In the genomic region with DNA sequence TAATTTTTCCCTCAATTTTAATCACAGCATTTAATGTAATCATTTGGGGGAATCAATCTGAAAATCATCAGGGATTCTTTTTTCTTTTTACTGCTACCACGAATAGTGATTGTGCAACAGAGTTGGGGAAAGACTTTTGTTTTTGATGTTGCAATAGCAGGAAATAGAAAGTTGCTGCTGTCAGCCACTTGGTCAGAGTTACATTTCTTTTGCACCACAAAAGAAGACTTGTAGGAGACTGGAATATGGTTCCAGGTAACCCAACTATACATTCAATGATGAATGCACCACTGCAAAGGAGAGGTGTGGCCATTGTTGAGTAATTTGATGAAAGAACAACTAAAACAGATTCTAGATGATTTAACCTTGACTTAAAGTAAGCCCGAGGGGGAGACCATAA, we compare ENCODE assay signal across 12 cellular contexts. TPM values are rescaled to one million over a fixed set of nuclear protein-coding genes. Genes with fewer than 3 reads are reported as not detected.
DNase-seq lines count a peak whose midpoint lies in the region; ATAC-seq and TF ChIP-seq lines count a peak whose summit lies in the region.
"Had no signal": no experiment of that assay in that cellular context is flagged by ENCODE, and none has a peak within 500 bp of the region (broad histone marks: within the 10 kb centered on the region; RNA-seq: fewer than 3 reads in every experiment).

No MANE protein-coding gene starts in this region.

- no peak overlapping the region for H2BK120ac ChIP-seq in mesendoderm (ENCODE audit: low read depth, low read length)

- TF ChIP-seq CTCF in AG10803 (conservative IDR thresholded peaks at IDR 0.05; ENCODE audit: low read length), result no peak
- no peak for TF ChIP-seq CTCF in hepatocyte (IDR thresholded peaks at IDR 0.05; ENCODE audit: poor library complexity)

- H3K9me3 ChIP-seq in hepatocyte (ENCODE audit: low read depth), result no peaks in the 10 kb centered on the region
- H3K9me3 ChIP-seq: esophagus squamous epithelium, lower lobe of right lung, psoas muscle had no signal

- no peak overlapping the region for H4K5ac ChIP-seq in mesendoderm (ENCODE audit: low read length)

- H2BK5ac ChIP-seq in mesendoderm (ENCODE audit: low read length), result no peak overlapping the region

- DNase-seq in AG10803 (ENCODE audit: low read depth) (peak; percentile 74), HuH-7 (ENCODE audit: low spot score) (peak; percentile 30), amniotic epithelial cell (ENCODE audit: low read depth) (peak; percentile 75), hepatocyte (ENCODE audit: low spot score) (peak; percentile 17), mesendoderm (no peak)
- no peak for DNase-seq in activated effector memory CD4-positive, alpha-beta T cell treated with anti-CD3 and anti-CD28 coated beads, Interleukin-2, amount 50 U/mL, for 16 hours
- DNase-seq: esophagus squamous epithelium, lower lobe of right lung, NCI-H526 treated with DMSO at 0.1 percent for 48 hours, psoas muscle had no signal

- H3K4ac ChIP-seq in mesendoderm (ENCODE audit: low read depth, low read length), result no peak overlapping the region

- H3K27me3 ChIP-seq in hepatocyte (no peaks in the 10 kb centered on the region), mesendoderm (ENCODE audit: insufficient read depth, low read length, poor library complexity) (no peaks in the 10 kb centered on the region)

- H3K9me2 ChIP-seq in hepatocyte (replicated peaks; ENCODE audit: insufficient read depth), result no peaks in the 10 kb centered on the region

- H3K56ac ChIP-seq in mesendoderm (ENCODE audit: low read length), result no peak overlapping the region

- H3K4me2 ChIP-seq in hepatocyte, result no peak overlapping the region
- no peak overlapping the region for H3K4me2 ChIP-seq in mesendoderm (ENCODE audit: low read length)

- no peak overlapping the region for H3K18ac ChIP-seq in mesendoderm (ENCODE audit: low read length)

- no peak overlapping the region for H4K8ac ChIP-seq in mesendoderm (ENCODE audit: low read depth, low read length)

- H3K79me2 ChIP-seq in hepatocyte (no peaks in the 10 kb centered on the region), mesendoderm (ENCODE audit: control insufficient read depth, insufficient read depth, low read length) (no peaks in the 10 kb centered on the region)

- no peak overlapping the region for H3K23ac ChIP-seq in mesendoderm (ENCODE audit: low read length)

- no peak overlapping the region for H3K27ac ChIP-seq in hepatocyte
- H3K27ac ChIP-seq in mesendoderm (ENCODE audit: low read depth, low read length), result no peak overlapping the region
- H3K27ac ChIP-seq: lower lobe of right lung, psoas muscle had no signal

- H3K4me1 ChIP-seq in hepatocyte (ENCODE audit: insufficient read depth) (no peaks in the 10 kb centered on the region), mesendoderm (ENCODE audit: control insufficient read depth, low read depth, low read length) (no peaks in the 10 kb centered on the region)
- H3K4me1 ChIP-seq: lower lobe of right lung, psoas muscle had no signal

- no peaks in the 10 kb centered on the region for H3K79me1 ChIP-seq in mesendoderm (ENCODE audit: low read length)

- H3K36me3 ChIP-seq in hepatocyte (replicated peaks; ENCODE audit: insufficient read depth, low read depth) (no peaks in the 10 kb centered on the region), mesendoderm (ENCODE audit: control insufficient read depth, insufficient read depth, low read length) (no peaks in the 10 kb centered on the region)
- H3K36me3 ChIP-seq: esophagus squamous epithelium, lower lobe of right lung had no signal

- H2AFZ ChIP-seq in hepatocyte, result no peak overlapping the region

- ATAC-seq in HG03354 (IDR thresholded peaks at IDR 0.05; ENCODE audit: poor library complexity, severe bottlenecking, unreplicated experiment) (no peak), HG02840 (IDR thresholded peaks at IDR 0.05; ENCODE audit: low FRiP score, unreplicated experiment) (no peak)
- ATAC-seq: lower lobe of right lung, psoas muscle had no signal

- no peaks in the 10 kb centered on the region for H4K20me1 ChIP-seq in hepatocyte (ENCODE audit: insufficient read depth, poor library complexity, severe bottlenecking)

- no peak overlapping the region for H2BK15ac ChIP-seq in mesendoderm (replicated peaks; ENCODE audit: low read depth)

- H2AK5ac ChIP-seq in mesendoderm (ENCODE audit: low read length), result no peak overlapping the region

- WGBS in hepatocyte (ENCODE audit: low lambda C conversion rate, missing lambda C conversion rate), result 80% methylated on average over 2 of the region's 2 CpGs
- WGBS in mesendoderm (ENCODE audit: extremely low coverage, insufficient coverage, low lambda C conversion rate), result no CpG with 5 or more reads among the region's 2 CpGs

- H3K4me3 ChIP-seq in AG10803 (ENCODE audit: low read length), result no peak overlapping the region
- H3K4me3 ChIP-seq in hepatocyte, result no peak overlapping the region
- no peak overlapping the region for H3K4me3 ChIP-seq in mesendoderm (ENCODE audit: low read length)
- H3K4me3 ChIP-seq: esophagus squamous epithelium, lower lobe of right lung, psoas muscle had no signal

- no peak overlapping the region for H3K9ac ChIP-seq in mesendoderm (ENCODE audit: low read length)

RNA-seq across cellular contexts. Expression of gene PALM2AKAP2, which starts 46.3 kb away (rescaled TPM):
- 7.0 and 7.8 TPM in 2 replicates for total RNA-seq in hepatocyte
- polyA plus RNA-seq in hepatocyte, result 2.7 and 3.7 TPM in 2 replicates
- polyA plus RNA-seq in mesendoderm (2013, experiment 1 of 2), result 5.6 TPM
- 5.7 TPM for polyA plus RNA-seq in mesendoderm (2013, experiment 2 of 2)

Comparison
In these comparisons a context has a peak if more than half of its experiments do, and no peak if none do; other contexts are left out.
1. DNase-seq: peak in AG10803 (single experiment), HuH-7 (single experiment), amniotic epithelial cell (single experiment) and hepatocyte (single experiment); none in mesendoderm (single experiment) and activated effector memory CD4-positive, alpha-beta T cell treated with anti-CD3 and anti-CD28 coated beads, Interleukin-2, amount 50 U/mL, for 16 hours (single experiment).